ENCODE assay signal across 17 cellular contexts in the genomic region with DNA sequence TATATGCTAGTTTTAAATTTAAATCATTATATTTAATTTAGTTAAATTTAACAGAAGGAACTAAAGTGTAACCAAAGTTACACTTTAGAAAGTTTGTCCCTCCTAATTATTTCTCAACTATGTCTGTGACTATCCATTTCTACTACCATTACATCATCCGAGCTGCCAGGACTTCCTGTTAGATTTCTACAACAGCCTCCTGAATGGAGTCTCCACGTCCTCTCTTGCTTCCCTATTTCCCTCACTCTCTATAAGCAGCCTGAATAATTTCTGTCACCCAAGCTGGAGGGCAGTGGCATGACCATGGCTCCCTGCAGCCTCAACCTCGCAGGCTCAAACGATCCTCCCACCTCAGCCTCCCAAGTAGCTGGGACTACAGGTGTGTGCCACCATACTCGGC.
DNase-seq lines count a peak whose midpoint lies in the region; ATAC-seq and TF ChIP-seq lines count a peak whose summit lies in the region.
"Had no signal": no experiment of that assay in that cellular context is flagged by ENCODE, and none has a peak within 500 bp of the region (broad histone marks: within the 10 kb centered on the region; RNA-seq: fewer than 3 reads in every experiment).

No MANE protein-coding gene starts in this region.

- H3K4me1 Mint-ChIP-seq in dendritic cell treated with granulocyte-macrophage colony-stimulating factor and Interleukin-4, amounts not matched to agents 40 ng/mL and 50 ng/mL, for 4 days (ENCODE audit: low read depth) = peaks cover 22% of the 10 kb centered on the region
- H3K4me1 Mint-ChIP-seq: activated B cell treated with CpG ODN at 0.5 μM for 24 hours, neural crest cell had no signal

- intact Hi-C loops in dendritic cell treated with granulocyte-macrophage colony-stimulating factor and Interleukin-4, amounts not matched to agents 40 ng/mL and 50 ng/mL, for 4 days (cut with micrococcal nuclease) = no loop called here
- intact Hi-C loops in psoas muscle (cut with DNase I) = no loop called here

- peak in 1 of 4 donors; percentile 18 for ATAC-seq in psoas muscle
- no peak for ATAC-seq in HG03520 (IDR thresholded peaks at IDR 0.05; ENCODE audit: unreplicated experiment)
- ATAC-seq in GM18868 (IDR thresholded peaks at IDR 0.05; ENCODE audit: unreplicated experiment) = no peak
- ATAC-seq: body of pancreas; CD8-positive, alpha-beta T cell; Panc1 had no signal

- no peaks in the 10 kb centered on the region for H3K9me3 Mint-ChIP-seq in dendritic cell treated with granulocyte-macrophage colony-stimulating factor and Interleukin-4, amounts not matched to agents 40 ng/mL and 50 ng/mL, for 4 days
- H3K9me3 Mint-ChIP-seq: activated B cell treated with CpG ODN at 0.5 μM for 24 hours; CD8-positive, alpha-beta T cell; neural crest cell had no signal

- H3K27ac ChIP-seq in HL-60 (replicated peaks) = peak overlapping the region; percentile 28
- H3K27ac ChIP-seq in psoas muscle = peak overlapping the region; percentile 56
- H3K27ac ChIP-seq: body of pancreas had no signal

- H3K4me1 ChIP-seq in psoas muscle = peaks cover 6% of the 10 kb centered on the region
- H3K4me1 ChIP-seq: body of pancreas had no signal

- H3K27me3 ChIP-seq in HL-60 (ENCODE audit: insufficient read depth, poor library complexity, severe bottlenecking) (no peaks in the 10 kb centered on the region), psoas muscle (ENCODE audit: insufficient read depth in 3 of 3, low read length in 2 of 3) (no peaks in the 10 kb centered on the region)
- H3K27me3 ChIP-seq: body of pancreas, heart right ventricle, MG63 had no signal

- H3K27me3 Mint-ChIP-seq in dendritic cell treated with granulocyte-macrophage colony-stimulating factor and Interleukin-4, amounts not matched to agents 40 ng/mL and 50 ng/mL, for 4 days = no peaks in the 10 kb centered on the region

- DNase-seq in HL-60 (ENCODE audit: low read depth in 1 of 2, low spot score in 1 of 2) = peak; percentile 33 to 74
- DNase-seq in NOMO-1 (lab: John Stamatoyannopoulos, UW; ENCODE audit: unreplicated experiment in 2 of 2) = peak; percentile 34 to 71
- DNase-seq in psoas muscle = no peak
- no peak for DNase-seq in stimulated activated naive CD4-positive, alpha-beta T cell (lab: John Stamatoyannopoulos, UW)
- DNase-seq: activated B cell treated with CpG ODN at 0.5 μM for 24 hours; activated CD4-positive, alpha-beta T cell treated with anti-CD3 and anti-CD28 coated beads, Interleukin-2, amount 50 U/mL, for 4 hours; activated CD8-positive, alpha-beta memory T cell treated with anti-CD3 and anti-CD28 coated beads, Interleukin-2, amount 50 U/mL, for 4 hours; CD8-positive, alpha-beta T cell; heart right ventricle; MG63; NCI-H748 treated with DMSO at 0.1 percent for 48 hours had no signal

- WGBS in psoas muscle, 3 donors = 85 to 94% (median 90%) methylated on average over 5 of the region's 5 CpGs

- H3K36me3 ChIP-seq in psoas muscle (ENCODE audit: insufficient read depth in 1 of 2, low read depth in 1 of 2) = peaks cover 0 to 13% of the 10 kb centered on the region in 2 donors
- H3K36me3 ChIP-seq: MG63 had no signal

- H3K9me3 ChIP-seq in psoas muscle = no peaks in the 10 kb centered on the region
- H3K9me3 ChIP-seq: body of pancreas, heart right ventricle, MG63 had no signal

- no peak overlapping the region for H3K4me3 Mint-ChIP-seq in dendritic cell treated with granulocyte-macrophage colony-stimulating factor and Interleukin-4, amounts not matched to agents 40 ng/mL and 50 ng/mL, for 4 days
- H3K4me3 Mint-ChIP-seq: activated B cell treated with CpG ODN at 0.5 μM for 24 hours; CD8-positive, alpha-beta T cell; neural crest cell had no signal

- H3K4me3 ChIP-seq in HL-60 (replicated peaks; ENCODE audit: insufficient read depth, low read length) = no peak overlapping the region
- H3K4me3 ChIP-seq in psoas muscle = peak overlapping the region; percentile 26
- H3K4me3 ChIP-seq: body of pancreas, heart right ventricle, MG63 had no signal

- H3K36me3 Mint-ChIP-seq in dendritic cell treated with granulocyte-macrophage colony-stimulating factor and Interleukin-4, amounts not matched to agents 40 ng/mL and 50 ng/mL, for 4 days (ENCODE audit: low read depth) = peaks cover 11% of the 10 kb centered on the region
- H3K36me3 Mint-ChIP-seq: CD8-positive, alpha-beta T cell had no signal

- TF ChIP-seq CTCF in HL-60 (IDR thresholded peaks at IDR 0.05; ENCODE audit: insufficient read depth, low read length) (no peak), psoas muscle (IDR thresholded peaks at IDR 0.05) (no peak)

- H3K27ac Mint-ChIP-seq in dendritic cell treated with granulocyte-macrophage colony-stimulating factor and Interleukin-4, amounts not matched to agents 40 ng/mL and 50 ng/mL, for 4 days = peak overlapping the region; percentile 44
- H3K27ac Mint-ChIP-seq: activated B cell treated with CpG ODN at 0.5 μM for 24 hours; CD8-positive, alpha-beta T cell had no signal

Comparison
In these comparisons a context has a peak if more than half of its experiments do, and no peak if none do; other contexts are left out.
1. DNase-seq: peak in HL-60 (2 of 2) and NOMO-1 (2 of 2); none in psoas muscle (0 of 2) and stimulated activated naive CD4-positive, alpha-beta T cell (0 of 6).